Comparison of ENCODE assay signal across 11 cellular contexts in the genomic region with DNA sequence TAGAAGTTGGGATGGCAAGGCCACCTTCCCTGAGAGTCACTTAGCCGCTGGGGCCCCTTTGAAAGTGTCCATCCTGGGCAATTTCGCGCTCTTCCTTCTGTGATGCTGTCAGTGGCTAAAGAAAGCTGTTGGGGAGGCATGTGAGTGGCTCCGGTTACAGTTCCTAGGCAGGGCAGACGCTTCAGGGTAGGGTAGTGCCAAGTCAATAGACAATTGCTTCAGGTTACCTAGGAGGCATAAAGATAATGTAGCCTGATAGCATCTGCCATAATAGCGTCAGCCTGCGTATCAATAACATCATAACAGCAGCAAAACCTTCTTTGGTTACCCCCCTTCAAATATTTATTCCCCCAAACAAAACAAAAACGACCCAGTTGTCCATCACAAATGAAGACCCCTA. TPM values are rescaled to one million over a fixed set of nuclear protein-coding genes. Genes with fewer than 3 reads are reported as not detected.
DNase-seq lines count a peak whose midpoint lies in the region; ATAC-seq and TF ChIP-seq lines count a peak whose summit lies in the region.
"Had no signal": no experiment of that assay in that cellular context is flagged by ENCODE, and none has a peak within 500 bp of the region (broad histone marks: within the 10 kb centered on the region; RNA-seq: fewer than 3 reads in every experiment).

Gene FAM107B (minus strand): TSS at position 101 of the 400 bp plus-strand sequence. CDS start 234 bp downstream, outside the sequence.

- no peaks in the 10 kb centered on the region for H3K27me3 ChIP-seq in left lung

- H3K4me3 ChIP-seq in left lung = no peak within 1 kb of the TSS
- H3K4me3 ChIP-seq: GM23248 had no signal

- ATAC-seq in left lung = no peak

- H3K4me3 Mint-ChIP-seq in activated T-helper 1 cell treated with anti-CD3 and anti-CD28 coated beads, Interleukin-12 subunit alpha, Interleukin-12 subunit beta, Interleukin-2, Interleukin-4 antibody, amounts not matched to agents 30 ng/mL and 10 ng/mL and 1 ng/mL, durations not matched to agents 14 hours and 24 hours and 36 hours = no peak within 1 kb of the TSS

- H3K9me3 Mint-ChIP-seq in activated T-helper 1 cell treated with anti-CD3 and anti-CD28 coated beads, Interleukin-12 subunit alpha, Interleukin-12 subunit beta, Interleukin-2, Interleukin-4 antibody, amounts not matched to agents 30 ng/mL and 10 ng/mL and 1 ng/mL, durations not matched to agents 14 hours and 24 hours and 36 hours = no peaks in the 10 kb centered on the region

- no peaks in the 10 kb centered on the region for H3K36me3 Mint-ChIP-seq in activated T-helper 1 cell treated with anti-CD3 and anti-CD28 coated beads, Interleukin-12 subunit alpha, Interleukin-12 subunit beta, Interleukin-2, Interleukin-4 antibody, amounts not matched to agents 30 ng/mL and 10 ng/mL and 1 ng/mL, durations not matched to agents 14 hours and 24 hours and 36 hours (ENCODE audit: low read depth)

- DNase-seq in NCI-H1092 treated with DMSO at 0.1 percent for 48 hours (lab: John Stamatoyannopoulos, UW) = peak; percentile 19
- no peak for DNase-seq in NCI-H1092 (lab: John Stamatoyannopoulos, UW)
- no peak for DNase-seq in activated T-helper 1 cell treated with anti-CD3 and anti-CD28 coated beads, Interleukin-12 subunit alpha, Interleukin-12 subunit beta, Interleukin-2, Interleukin-4 antibody, amounts not matched to agents 30 ng/mL and 10 ng/mL and 1 ng/mL, durations not matched to agents 14 hours and 24 hours and 36 hours (ENCODE audit: low spot score)
- no peak for DNase-seq in left lung
- no peak for DNase-seq in NAMALWA (ENCODE audit: low spot score)
- DNase-seq in NCI-H2081 (lab: John Stamatoyannopoulos, UW) = no peak
- DNase-seq in NCI-H1694 treated with DMSO at 0.1 percent for 48 hours (lab: John Stamatoyannopoulos, UW) = no peak
- DNase-seq: GM23248 had no signal

- H3K9me3 ChIP-seq in left lung = no peaks in the 10 kb centered on the region

- no peak within 1 kb of the TSS for H3K27ac Mint-ChIP-seq in activated T-helper 1 cell treated with anti-CD3 and anti-CD28 coated beads, Interleukin-12 subunit alpha, Interleukin-12 subunit beta, Interleukin-2, Interleukin-4 antibody, amounts not matched to agents 30 ng/mL and 10 ng/mL and 1 ng/mL, durations not matched to agents 14 hours and 24 hours and 36 hours

- H3K27ac ChIP-seq in left lung = no peak within 1 kb of the TSS
- H3K27ac ChIP-seq: 22Rv1, GM23248, RWPE1 had no signal

- TF ChIP-seq CTCF in left lung (IDR thresholded peaks at IDR 0.05) (no peak), subcutaneous adipose tissue (IDR thresholded peaks at IDR 0.05; ENCODE audit: low read depth) (no peak)

- no peaks in the 10 kb centered on the region for H3K36me3 ChIP-seq in left lung

- H3K4me1 Mint-ChIP-seq in activated T-helper 1 cell treated with anti-CD3 and anti-CD28 coated beads, Interleukin-12 subunit alpha, Interleukin-12 subunit beta, Interleukin-2, Interleukin-4 antibody, amounts not matched to agents 30 ng/mL and 10 ng/mL and 1 ng/mL, durations not matched to agents 14 hours and 24 hours and 36 hours (ENCODE audit: low read depth) = no peaks in the 10 kb centered on the region

- H3K4me1 ChIP-seq in left lung = peaks cover 2 to 10% of the 10 kb centered on the region in 2 donors

- peaks cover 2% of the 10 kb centered on the region for H3K27me3 Mint-ChIP-seq in activated T-helper 1 cell treated with anti-CD3 and anti-CD28 coated beads, Interleukin-12 subunit alpha, Interleukin-12 subunit beta, Interleukin-2, Interleukin-4 antibody, amounts not matched to agents 30 ng/mL and 10 ng/mL and 1 ng/mL, durations not matched to agents 14 hours and 24 hours and 36 hours (ENCODE audit: insufficient read depth)

- intact Hi-C loops in activated T-helper 1 cell treated with anti-CD3 and anti-CD28 coated beads, Interleukin-12 subunit alpha, Interleukin-12 subunit beta, Interleukin-2, Interleukin-4 antibody, amounts not matched to agents 30 ng/mL and 10 ng/mL and 1 ng/mL, durations not matched to agents 14 hours and 24 hours and 36 hours (cut with micrococcal nuclease) = no loop called here
- intact Hi-C loops in left lung (cut with DNase I) = no loop called here

RNA-seq across cellular contexts. Expression of gene FAM107B, which starts in this region (rescaled TPM):
- total RNA-seq in activated T-helper 1 cell treated with anti-CD3 and anti-CD28 coated beads, Interleukin-12 subunit alpha, Interleukin-12 subunit beta, Interleukin-2, Interleukin-4 antibody, amounts not matched to agents 30 ng/mL and 10 ng/mL and 1 ng/mL, durations not matched to agents 14 hours and 24 hours and 36 hours = 156 and 167 TPM in 2 replicates
- total RNA-seq in left lung = 10 to 100 TPM; 66.2 to 75.6 TPM
- 10 to 100 TPM; 31.5 to 59.0 (median 39.3) TPM for total RNA-seq in subcutaneous adipose tissue
